ENCODE assay signal across 8 cellular contexts in the genomic region with DNA sequence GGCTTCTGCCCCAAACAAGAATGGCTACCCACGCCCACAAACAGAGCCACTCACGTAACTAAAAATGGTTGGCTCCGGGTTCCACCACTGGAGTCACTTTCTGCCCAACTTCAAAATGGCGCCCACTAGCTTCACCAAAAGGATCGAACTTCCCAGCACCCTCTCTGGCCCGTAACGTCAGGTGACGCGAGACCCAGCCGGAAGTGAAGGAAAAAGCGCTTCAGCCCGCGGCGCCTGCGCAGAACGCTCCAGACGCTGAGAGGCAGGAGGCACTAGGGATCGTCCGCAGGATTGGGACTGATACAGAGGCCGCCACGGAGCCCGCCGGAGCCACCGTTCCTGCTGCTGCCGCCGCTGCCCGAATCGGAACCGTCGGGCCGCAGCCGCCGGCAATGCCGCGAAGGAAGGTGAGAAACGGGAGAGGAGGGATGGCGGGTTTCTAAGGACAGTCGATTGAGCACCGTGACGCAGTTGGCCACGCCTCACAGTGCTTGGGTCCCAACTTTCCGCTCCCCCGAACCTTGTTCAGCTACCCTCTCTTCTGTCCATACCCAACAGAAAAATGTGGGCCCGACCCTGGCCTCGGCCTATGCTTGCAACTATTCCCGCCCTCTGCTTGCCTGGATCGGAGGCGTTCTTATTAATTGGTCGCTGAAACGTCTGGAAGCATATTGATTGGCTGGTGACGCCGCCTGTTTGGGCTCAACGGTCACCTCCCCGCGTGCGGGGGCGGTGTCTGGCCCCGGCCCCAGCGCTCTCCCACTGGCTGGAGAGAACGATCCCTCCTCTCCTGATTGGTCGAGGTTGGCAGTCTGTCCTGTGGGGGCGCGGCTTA. TPM values are rescaled to one million over a fixed set of nuclear protein-coding genes. Genes with fewer than 3 reads are reported as not detected.
DNase-seq lines count a peak whose midpoint lies in the region; ATAC-seq and TF ChIP-seq lines count a peak whose summit lies in the region.

A gene (plus strand): TSS at position 239 of the 835 bp plus-strand sequence. CDS start 154 bp downstream, at position 393.

- peaks cover 4% of the 10 kb centered on the region for H3K27me3 Mint-ChIP-seq in neural progenitor cell (ENCODE audit: insufficient read depth, low read depth)

- peaks cover 14% of the 10 kb centered on the region for H3K36me3 Mint-ChIP-seq in neural progenitor cell

- POLR2A ChIA-PET in HEK293T (lab: Yijun Ruan, JAX), result interaction anchor here (0.6 to 3.6 kb wide), 16 partner anchors 9 to 232 kb away, joined by 3 to 25 read pairs (median 4); a partner anchor contains a TSS

- DNase-seq in GF-D8 (lab: John Stamatoyannopoulos, UW), result peak; percentile 89
- DNase-seq in HEK293T (ENCODE audit: extremely low spot score), result peak; percentile 97
- peak; percentile 99 for DNase-seq in MV-4-11 (lab: John Stamatoyannopoulos, UW)
- DNase-seq in SK-MEL-5 (ENCODE audit: low read depth, low spot score), result peak; percentile 100
- peak; percentile 99 for DNase-seq in activated naive CD4-positive, alpha-beta T cell treated with Interleukin-2 at 50 U/mL for 16 hours
- peak; percentile 96 to 98 for DNase-seq in foreskin keratinocyte
- DNase-seq in neural progenitor cell (ENCODE audit: low spot score), result peak; percentile 99
- DNase-seq in stromal cell of bone marrow (ENCODE audit: low read depth), result peak; percentile 99

- H3K4me3 Mint-ChIP-seq in neural progenitor cell, result peak within 1 kb of the TSS; percentile 97

- H3K9ac ChIP-seq in neural progenitor cell, result peak within 1 kb of the TSS; percentile 94

- peak within 1 kb of the TSS; percentile 76 for H2AFZ ChIP-seq in neural progenitor cell (replicated peaks)

- H4K20me1 ChIP-seq in neural progenitor cell (ENCODE audit: low read depth), result peaks cover 45% of the 10 kb centered on the region

- H3K27ac ChIP-seq in foreskin keratinocyte (peak within 1 kb of the TSS; percentile 89), neural progenitor cell (peak within 1 kb of the TSS; percentile 89)

- in situ Hi-C loops in SK-MEL-5 (cut with HindIII; ENCODE audit: low pct_unique_long_range_greater_than_20kb, low sequenced_read_pairs), result no loop called here

- H3K4me1 ChIP-seq in foreskin keratinocyte (peaks cover 14% of the 10 kb centered on the region), neural progenitor cell (peaks cover 14% of the 10 kb centered on the region)

- H3K36me3 ChIP-seq in neural progenitor cell, result peaks cover 8% of the 10 kb centered on the region

- H3K27me3 ChIP-seq in foreskin keratinocyte (no peaks in the 10 kb centered on the region), neural progenitor cell (no peaks in the 10 kb centered on the region)

- peaks cover 26% of the 10 kb centered on the region for H3K4me1 Mint-ChIP-seq in neural progenitor cell

- H3F3A ChIP-seq in neural progenitor cell (ENCODE audit: low read depth), result peaks cover 13% of the 10 kb centered on the region

- ATAC-seq in foreskin keratinocyte, result peak; percentile 95

- H3K4me3 ChIP-seq in neural progenitor cell, result peak within 1 kb of the TSS; percentile 93

- H3K4me2 ChIP-seq in neural progenitor cell, result peak within 1 kb of the TSS; percentile 86

- no peaks in the 10 kb centered on the region for H3K9me3 ChIP-seq in neural progenitor cell (ENCODE audit: low read depth)

- no peak for TF ChIP-seq CTCF in foreskin keratinocyte (conservative IDR thresholded peaks at IDR 0.05)
- TF ChIP-seq CTCF in neural progenitor cell (IDR thresholded peaks at IDR 0.05), result no peak

- no peaks in the 10 kb centered on the region for H3K9me3 Mint-ChIP-seq in neural progenitor cell

- peak within 1 kb of the TSS; percentile 99 for H3K27ac Mint-ChIP-seq in neural progenitor cell

- H3K79me2 ChIP-seq in neural progenitor cell (ENCODE audit: low read depth), result peaks cover 52% of the 10 kb centered on the region

- CTCF ChIA-PET in HEK293T (lab: Yijun Ruan, JAX), result no interaction called here

TF ChIP-seq in HEK293T, 16 proteins besides CTCF, POLR2A, EP300 and RAD21:
- TF ChIP-seq, protein P1, sequence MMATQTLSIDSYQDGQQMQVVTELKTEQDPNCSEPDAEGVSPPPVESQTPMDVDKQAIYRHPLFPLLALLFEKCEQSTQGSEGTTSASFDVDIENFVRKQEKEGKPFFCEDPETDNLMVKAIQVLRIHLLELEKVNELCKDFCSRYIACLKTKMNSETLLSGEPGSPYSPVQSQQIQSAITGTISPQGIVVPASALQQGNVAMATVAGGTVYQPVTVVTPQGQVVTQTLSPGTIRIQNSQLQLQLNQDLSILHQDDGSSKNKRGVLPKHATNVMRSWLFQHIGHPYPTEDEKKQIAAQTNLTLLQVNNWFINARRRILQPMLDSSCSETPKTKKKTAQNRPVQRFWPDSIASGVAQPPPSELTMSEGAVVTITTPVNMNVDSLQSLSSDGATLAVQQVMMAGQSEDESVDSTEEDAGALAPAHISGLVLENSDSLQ (IDR thresholded peaks at IDR 0.05), result peak; percentile 99
- TF ChIP-seq FOXM1 (IDR thresholded peaks at IDR 0.05; ENCODE audit: borderline replicate concordance) (peak; percentile 72), SUZ12 (IDR thresholded peaks at IDR 0.05) (no peak), FOXK2 (IDR thresholded peaks at IDR 0.05) (no peak), BHLHE40 (IDR thresholded peaks at IDR 0.05; ENCODE audit: borderline replicate concordance) (no peak), HDGF (IDR thresholded peaks at IDR 0.05; ENCODE audit: borderline replicate concordance) (no peak; the same call in 1 of the 2 replicates), ZNF384 (IDR thresholded peaks at IDR 0.05) (no peak), CTBP1 (IDR thresholded peaks at IDR 0.05; ENCODE audit: borderline replicate concordance) (no peak), TARDBP (IDR thresholded peaks at IDR 0.05) (no peak), FOXA1 (IDR thresholded peaks at IDR 0.05) (no peak), SP1 (IDR thresholded peaks at IDR 0.05) (peak; percentile 65; the same call in 1 of the 2 replicates), LEF1 (IDR thresholded peaks at IDR 0.05; ENCODE audit: borderline replicate concordance) (no peak), L3MBTL2 (conservative IDR thresholded peaks at IDR 0.05) (peak; percentile 77), NFRKB (IDR thresholded peaks at IDR 0.05) (peak; percentile 62; the same call in 1 of the 2 replicates), ELF4 (IDR thresholded peaks at IDR 0.05) (peak; percentile 87), ARNT (IDR thresholded peaks at IDR 0.05) (no peak)

RNA-seq across cellular contexts. Expression of the gene that starts here (rescaled TPM):
- total RNA-seq in SK-MEL-5 (2014; rRNA removed; shearing (Covaris generic)), result 33.1 and 34.7 TPM in 2 replicates
- 25.5 and 28.6 TPM in 2 replicates for polyA plus RNA-seq in SK-MEL-5 (2015; cell fraction: cytosol; rRNA removed)
- polyA plus RNA-seq in SK-MEL-5 (2015; cell fraction: nucleus; rRNA removed), result 24.7 and 40.5 TPM in 2 replicates
- total RNA-seq in foreskin keratinocyte (28.6 and 30.4 TPM in 2 replicates), neural progenitor cell (ENCODE audit: low replicate concordance) (125 and 139 TPM in 2 replicates)
- polyA plus RNA-seq in foreskin keratinocyte, result 10.3 and 13.2 TPM in 2 replicates

Comparison
In these comparisons a context has a peak if more than half of its experiments do, and no peak if none do; other contexts are left out.
1. Peak in every context shown above with its lines: DNase-seq, ATAC-seq, H3K4me3 ChIP-seq and H3K27ac ChIP-seq.